ENCODE assay signal across 22 cellular contexts in the genomic region with DNA sequence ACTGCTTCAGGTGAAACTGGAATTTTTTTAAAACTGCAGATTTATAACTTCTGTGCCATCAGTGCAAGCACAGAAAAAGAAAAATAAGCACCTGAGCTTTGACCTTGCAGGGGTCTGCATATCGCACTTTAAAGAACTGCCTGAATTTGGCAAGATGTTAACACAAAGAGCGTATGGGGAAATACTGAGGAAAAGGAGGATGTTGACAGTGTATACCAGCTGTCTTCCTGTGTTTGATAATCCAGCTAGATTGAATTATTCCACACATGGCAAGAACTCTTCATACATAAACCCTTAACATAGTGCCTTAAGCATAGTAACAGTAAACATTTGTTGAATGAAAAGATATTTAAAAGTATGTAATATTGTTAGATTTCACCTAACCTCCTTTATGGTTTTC. TPM values are rescaled to one million over a fixed set of nuclear protein-coding genes. Genes with fewer than 3 reads are reported as not detected.
"Had no signal": no experiment of that assay in that cellular context is flagged by ENCODE, and none has a peak within 500 bp of the region (broad histone marks: within the 10 kb centered on the region; RNA-seq: fewer than 3 reads in every experiment).

No MANE protein-coding gene starts in this region.

- H3K9me3 Mint-ChIP-seq: natural killer cell; neural crest cell; stimulated activated naive CD8-positive, alpha-beta T cell treated with anti-CD3 and anti-CD28 coated beads, Interleukin-15, amount 100 ng/mL, for 72 hours had no signal

- H3K27me3 ChIP-seq: gastrocnemius medialis, right atrium auricular region, suprapubic skin, transverse colon, vagina had no signal

- H3K9me3 ChIP-seq: gastrocnemius medialis, right atrium auricular region, suprapubic skin, transverse colon, vagina had no signal

- H3K4me3 Mint-ChIP-seq: natural killer cell; neural crest cell; stimulated activated naive CD8-positive, alpha-beta T cell treated with anti-CD3 and anti-CD28 coated beads, Interleukin-15, amount 100 ng/mL, for 72 hours had no signal

- ATAC-seq: gastrocnemius medialis; natural killer cell; sciatic nerve; stimulated activated naive CD8-positive, alpha-beta T cell treated with anti-CD3 and anti-CD28 coated beads, Interleukin-15, amount 100 ng/mL, for 72 hours had no signal

- H3K27ac ChIP-seq: gastrocnemius medialis, parathyroid adenoma, right atrium auricular region, suprapubic skin, transverse colon, vagina had no signal

- H3K4me1 ChIP-seq: gastrocnemius medialis, parathyroid adenoma, right atrium auricular region, suprapubic skin, transverse colon, vagina had no signal

- H3K4me3 ChIP-seq: gastrocnemius medialis, right atrium auricular region, smooth muscle cell, suprapubic skin, transverse colon, vagina had no signal

- H3K4me1 Mint-ChIP-seq: natural killer cell; neural crest cell; stimulated activated naive CD8-positive, alpha-beta T cell treated with anti-CD3 and anti-CD28 coated beads, Interleukin-15, amount 100 ng/mL, for 72 hours had no signal

- H3K27me3 Mint-ChIP-seq: progenitor cell of endocrine pancreas; stimulated activated naive CD8-positive, alpha-beta T cell treated with anti-CD3 and anti-CD28 coated beads, Interleukin-15, amount 100 ng/mL, for 72 hours had no signal

- H3K27ac Mint-ChIP-seq: progenitor cell of endocrine pancreas had no signal

- DNase-seq: effector CD8-positive, alpha-beta T cell; foreskin fibroblast; gastrocnemius medialis; head of caudate nucleus; mammary epithelial cell; natural killer cell; stimulated activated CD4-positive, alpha-beta T cell treated with anti-CD3 and anti-CD28 coated beads, Interleukin-12 subunit alpha, Interleukin-12 subunit beta, amount 100 ng/mL, for 4 hours; stimulated activated CD4-positive, alpha-beta T cell treated with anti-CD3 and anti-CD28 coated beads, Interleukin-1b, Interleukin-23, amount 100 ng/mL, for 48 hours; stimulated activated CD4-positive, alpha-beta T cell treated with anti-CD3 and anti-CD28 coated beads, Interleukin-4, amount 100 ng/mL, for 1 hour; stimulated activated CD8-positive, alpha-beta memory T cell treated with anti-CD3 and anti-CD28 coated beads, Interleukin-4, amount 100 ng/mL, for 48 hours; stimulated activated naive CD4-positive, alpha-beta T cell; stimulated activated naive CD8-positive, alpha-beta T cell treated with anti-CD3 and anti-CD28 coated beads, Interleukin-15, amount 100 ng/mL, for 72 hours; transverse colon had no signal

RNA-seq across cellular contexts. Expression of a gene that starts 46.7 kb away (rescaled TPM):
- total RNA-seq: osteoblast had no signal
- polyA plus RNA-seq: mammary epithelial cell had no signal
